Comparison of ENCODE assay signal across 22 cellular contexts in the genomic region with DNA sequence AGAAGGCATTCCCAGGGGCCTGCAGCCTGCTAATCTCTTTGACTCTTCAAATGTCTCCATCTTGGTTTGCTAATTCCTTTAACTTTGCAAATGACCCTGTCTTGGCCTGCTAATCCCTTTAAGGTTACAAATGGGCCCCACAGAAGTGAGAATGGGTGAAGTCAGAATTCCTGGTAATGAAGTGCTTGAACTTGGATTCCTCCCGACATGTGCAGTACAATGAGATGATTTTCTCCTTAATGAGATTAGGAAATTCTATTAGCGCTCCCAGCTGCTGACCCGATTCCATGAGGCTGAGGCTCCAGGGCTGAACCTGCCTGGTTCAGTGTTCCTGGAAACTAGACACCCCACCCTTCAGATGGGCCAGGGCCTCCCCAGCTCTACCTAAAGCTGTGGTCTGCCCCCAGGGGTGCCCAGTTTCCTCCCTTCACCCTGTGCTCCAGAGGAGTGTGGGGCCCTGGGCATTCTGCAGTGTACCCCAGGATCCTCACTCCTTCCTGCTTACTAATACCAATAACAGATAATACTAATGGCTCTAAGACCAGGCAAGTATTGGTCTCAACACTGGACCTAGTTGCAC. TPM values are rescaled to one million over a fixed set of nuclear protein-coding genes. Genes with fewer than 3 reads are reported as not detected.
"Had no signal": no experiment of that assay in that cellular context is flagged by ENCODE, and none has a peak within 500 bp of the region (broad histone marks: within the 10 kb centered on the region; RNA-seq: fewer than 3 reads in every experiment).

No MANE protein-coding gene starts in this region.

- ATAC-seq: activated CD8-positive, alpha-beta memory T cell treated with anti-CD3 and anti-CD28 coated beads, Interleukin-2, amount 10 ng/mL, durations not matched to agents 7 days and 5 days; activated T-helper 17 cell treated with anti-CD3 and anti-CD28 coated beads, Interleukin-2, amount 50 U/mL, for 72 hours; body of pancreas; foreskin keratinocyte; psoas muscle; sciatic nerve; WTC11 had no signal

- H3K4me1 Mint-ChIP-seq: activated CD8-positive, alpha-beta memory T cell treated with anti-CD3 and anti-CD28 coated beads, Interleukin-2, amount 10 ng/mL, durations not matched to agents 7 days and 5 days; activated T-helper 17 cell treated with anti-CD3 and anti-CD28 coated beads, Interleukin-2, amount 50 U/mL, for 72 hours; WTC11 had no signal

- H3K27me3 Mint-ChIP-seq: activated CD8-positive, alpha-beta memory T cell treated with anti-CD3 and anti-CD28 coated beads, Interleukin-2, amount 10 ng/mL, durations not matched to agents 7 days and 5 days had no signal

- H3K27ac Mint-ChIP-seq: activated CD4-positive, alpha-beta memory T cell treated with anti-CD3 and anti-CD28 coated beads for 36 hours; activated CD8-positive, alpha-beta memory T cell treated with anti-CD3 and anti-CD28 coated beads, Interleukin-2, amount 10 ng/mL, durations not matched to agents 7 days and 5 days; activated naive CD4-positive, alpha-beta T cell treated with anti-CD3 and anti-CD28 coated beads for 36 hours; activated T-helper 17 cell treated with anti-CD3 and anti-CD28 coated beads, Interleukin-2, amount 50 U/mL, for 72 hours; T-helper 2 cell treated with Interferon-gamma antibody and Interleukin-4, amounts not matched to agents 5 μg/mL and 100 μg/mL, for 36 hours; WTC11 had no signal

- H3K4me3 Mint-ChIP-seq: activated CD4-positive, alpha-beta memory T cell treated with anti-CD3 and anti-CD28 coated beads for 36 hours; activated CD8-positive, alpha-beta memory T cell treated with anti-CD3 and anti-CD28 coated beads, Interleukin-2, amount 10 ng/mL, durations not matched to agents 7 days and 5 days; activated naive CD4-positive, alpha-beta T cell treated with anti-CD3 and anti-CD28 coated beads for 36 hours; activated T-helper 17 cell treated with anti-CD3 and anti-CD28 coated beads, Interleukin-2, amount 50 U/mL, for 72 hours; neural crest cell; T-helper 2 cell treated with Interferon-gamma antibody and Interleukin-4, amounts not matched to agents 5 μg/mL and 100 μg/mL, for 36 hours; WTC11 had no signal

- H3K27me3 ChIP-seq: body of pancreas, foreskin keratinocyte, thyroid gland had no signal

- H3K9me3 ChIP-seq: body of pancreas, left ventricle myocardium inferior, psoas muscle, thyroid gland had no signal

- DNase-seq: activated CD4-positive, alpha-beta memory T cell treated with anti-CD3 and anti-CD28 coated beads for 36 hours; activated CD4-positive, alpha-beta T cell treated with anti-CD3 and anti-CD28 coated beads for 4 hours; activated CD8-positive, alpha-beta memory T cell treated with anti-CD3 and anti-CD28 coated beads, Interleukin-2, amount 10 ng/mL, durations not matched to agents 7 days and 5 days; activated naive CD4-positive, alpha-beta T cell treated with anti-CD3 and anti-CD28 coated beads for 36 hours; activated T-cell treated with anti-CD3 and anti-CD28 coated beads, Interleukin-2, amount 50 U/mL, for 1 hour; body of pancreas; caudate nucleus; foreskin keratinocyte; hypothalamus; left ventricle myocardium inferior; stimulated activated CD4-positive, alpha-beta T cell treated with anti-CD3 and anti-CD28 coated beads, Interleukin-1b, Interleukin-23, amount 100 ng/mL, for 48 hours; stimulated activated CD8-positive, alpha-beta memory T cell treated with anti-CD3 and anti-CD28 coated beads, Interleukin-4, amount 100 ng/mL, for 48 hours; stimulated activated naive CD4-positive, alpha-beta T cell treated with Interleukin-2 at 50 U/mL for 16 hours; thyroid gland had no signal

- H3K36me3 Mint-ChIP-seq: activated CD4-positive, alpha-beta memory T cell treated with anti-CD3 and anti-CD28 coated beads for 36 hours; activated CD8-positive, alpha-beta memory T cell treated with anti-CD3 and anti-CD28 coated beads, Interleukin-2, amount 10 ng/mL, durations not matched to agents 7 days and 5 days had no signal

- H3K9me3 Mint-ChIP-seq: activated naive CD4-positive, alpha-beta T cell treated with anti-CD3 and anti-CD28 coated beads for 36 hours; activated T-helper 17 cell treated with anti-CD3 and anti-CD28 coated beads, Interleukin-2, amount 50 U/mL, for 72 hours; neural crest cell; T-helper 2 cell treated with Interferon-gamma antibody and Interleukin-4, amounts not matched to agents 5 μg/mL and 100 μg/mL, for 36 hours had no signal

- H3K36me3 ChIP-seq: thyroid gland had no signal

- H3K4me3 ChIP-seq: body of pancreas, left ventricle myocardium inferior, psoas muscle, thyroid gland had no signal

- H3K4me1 ChIP-seq: body of pancreas, foreskin keratinocyte, left ventricle myocardium inferior, psoas muscle, thyroid gland had no signal

RNA-seq across cellular contexts. Expression of a gene that starts 47.4 kb away (rescaled TPM):
- total RNA-seq: activated CD8-positive, alpha-beta memory T cell treated with anti-CD3 and anti-CD28 coated beads, Interleukin-2, amount 10 ng/mL, durations not matched to agents 7 days and 5 days; mononuclear cell; osteocyte had no signal
